In genomic region chr14:53927171-53927570, GRCh38 we compare ENCODE assay signal across 22 cellular contexts. TPM values are rescaled to one million over a fixed set of nuclear protein-coding genes. Genes with fewer than 3 reads are reported as not detected.
DNase-seq lines count a peak whose midpoint lies in the region; ATAC-seq, FAIRE-seq and TF ChIP-seq lines count a peak whose summit lies in the region.
"Had no signal": no experiment of that assay in that cellular context is flagged by ENCODE, and none has a peak within 500 bp of the region (broad histone marks: within the 10 kb centered on the region; RNA-seq: fewer than 3 reads in every experiment).

No MANE protein-coding gene starts in this region.

- H3K9me3 Mint-ChIP-seq in HFFc6, result no peaks in the 10 kb centered on the region
- H3K9me3 Mint-ChIP-seq: activated T-helper 2 cell treated with anti-CD3 and anti-CD28 coated beads, Interferon-gamma antibody, Interleukin-2, Interleukin-4, amounts not matched to agents 10 μg/mL and 5 μg/mL and 100 μg/mL, durations not matched to agents 14 hours and 24 hours and 36 hours; CD4-positive, alpha-beta memory T cell; stimulated activated memory B cell treated with anti-CD40 and anti-IgM and Interleukin-4, amounts not matched to agents 10 μg/mL and 1 μg/mL and 100 μg/mL, for 72 hours; T-helper 2 cell treated with Interferon-gamma antibody and Interleukin-4, amounts not matched to agents 5 μg/mL and 100 μg/mL, for 36 hours had no signal

- WGBS in A549 (ENCODE audit: missing lambda C conversion rate), result 40% methylated on average over 5 of the region's 5 CpGs

- H3K9me3 ChIP-seq in A549, result no peaks in the 10 kb centered on the region
- H3K9me3 ChIP-seq: transverse colon had no signal

- no peak overlapping the region for H3K4me3 ChIP-seq in A549
- H3K4me3 ChIP-seq: transverse colon had no signal

- TF ChIP-seq RAD21 in A549 (conservative IDR thresholded peaks at IDR 0.05 in 1 of 2, IDR thresholded peaks at IDR 0.05 in 1 of 2), result no peak

- no peak overlapping the region for H3K27ac Mint-ChIP-seq in HFFc6
- H3K27ac Mint-ChIP-seq: activated T-helper 2 cell treated with anti-CD3 and anti-CD28 coated beads, Interferon-gamma antibody, Interleukin-2, Interleukin-4, amounts not matched to agents 10 μg/mL and 5 μg/mL and 100 μg/mL, durations not matched to agents 14 hours and 24 hours and 36 hours; CD4-positive, alpha-beta memory T cell; naive thymus-derived CD4-positive, alpha-beta T cell; stimulated activated memory B cell treated with anti-CD40 and anti-IgM and Interleukin-4, amounts not matched to agents 10 μg/mL and 1 μg/mL and 100 μg/mL, for 72 hours; T-helper 2 cell treated with Interferon-gamma antibody and Interleukin-4, amounts not matched to agents 5 μg/mL and 100 μg/mL, for 36 hours had no signal

- H3K36me3 Mint-ChIP-seq in HFFc6 (ENCODE audit: low read depth), result peaks cover 8% of the 10 kb centered on the region; the same call in 1 of the 2 replicates
- H3K36me3 Mint-ChIP-seq: CD4-positive, alpha-beta memory T cell; naive thymus-derived CD4-positive, alpha-beta T cell; stimulated activated memory B cell treated with anti-CD40 and anti-IgM and Interleukin-4, amounts not matched to agents 10 μg/mL and 1 μg/mL and 100 μg/mL, for 72 hours had no signal

- TF ChIP-seq EP300 in A549 (IDR thresholded peaks at IDR 0.05), result no peak

- CTCF ChIA-PET in A549 (lab: Yijun Ruan, JAX), result interaction anchor here (0.6 to 1.4 kb wide), 2 partner anchors 248 to 402 kb away, joined by 3 read pairs; no protein-coding TSS in a partner anchor

- peak overlapping the region in 1 of 2 experiments; percentile 18; a peak in 1 of 6 replicates for H3K27ac ChIP-seq in A549
- H3K27ac ChIP-seq: transverse colon had no signal

- TF ChIP-seq POLR2A in A549 (IDR thresholded peaks at IDR 0.05; ENCODE audit: low read length), result no peak

- peak overlapping the region; percentile 12 for H3K4me2 ChIP-seq in A549

- FAIRE-seq in A549 (lab: Jason Lieb, UNC), result no peak
- FAIRE-seq: A204.1 had no signal

- H3K27me3 Mint-ChIP-seq in HFFc6 (ENCODE audit: insufficient read depth), result peaks cover 2% of the 10 kb centered on the region

- no peak for DNase-seq in A549 (ENCODE audit: low read depth in 1 of 2, low spot score in 1 of 2)
- DNase-seq in HFFc6, result peak; percentile 61
- peak; percentile 56 for DNase-seq in astrocyte of the hippocampus (ENCODE audit: low read depth, low spot score)
- peak; percentile 44 for DNase-seq in kidney glomerular epithelial cell (lab: John Stamatoyannopoulos, UW)
- DNase-seq in NCI-H774 (lab: John Stamatoyannopoulos, UW), result no peak
- DNase-seq in Kasumi-1 (lab: John Stamatoyannopoulos, UW), result no peak
- no peak for DNase-seq in OCI-M2 (lab: John Stamatoyannopoulos, UW; ENCODE audit: unreplicated experiment)
- DNase-seq: amygdala; CD4-positive, alpha-beta memory T cell; DMS79 treated with DMSO at 0.1 percent for 48 hours; naive thymus-derived CD4-positive, alpha-beta T cell; NCI-H2081 treated with DMSO at 0.1 percent for 48 hours; NCI-H526; posterior cingulate gyrus; stimulated activated CD4-positive, alpha-beta T cell treated with anti-CD3 and anti-CD28 coated beads, Interleukin-12 subunit alpha, Interleukin-12 subunit beta, amount 100 ng/mL, for 4 hours; transverse colon had no signal

- H3K4me1 ChIP-seq in A549, result peaks cover 18% of the 10 kb centered on the region; the same call in 2 of the 3 replicates

- ATAC-seq in A549, result no peak
- no peak for ATAC-seq in HG02884 (IDR thresholded peaks at IDR 0.05; ENCODE audit: unreplicated experiment)
- ATAC-seq: naive thymus-derived CD4-positive, alpha-beta T cell; stimulated activated memory B cell treated with anti-CD40 and anti-IgM and Interleukin-4, amounts not matched to agents 10 μg/mL and 1 μg/mL and 100 μg/mL, for 72 hours had no signal

- H3K4me3 Mint-ChIP-seq in HFFc6, result peak overlapping the region; percentile 18
- H3K4me3 Mint-ChIP-seq: CD4-positive, alpha-beta memory T cell; naive thymus-derived CD4-positive, alpha-beta T cell; stimulated activated memory B cell treated with anti-CD40 and anti-IgM and Interleukin-4, amounts not matched to agents 10 μg/mL and 1 μg/mL and 100 μg/mL, for 72 hours; T-helper 2 cell treated with Interferon-gamma antibody and Interleukin-4, amounts not matched to agents 5 μg/mL and 100 μg/mL, for 36 hours had no signal

- POLR2A ChIA-PET in A549 (lab: Yijun Ruan, JAX), result no interaction called here

- TF ChIP-seq CTCF in A549 (IDR thresholded peaks at IDR 0.05), result no peak
- TF ChIP-seq CTCF in HFFc6 (IDR thresholded peaks at IDR 0.05), result no peak

- peaks cover 57% of the 10 kb centered on the region for H3K4me1 Mint-ChIP-seq in HFFc6 (ENCODE audit: low read depth)
- H3K4me1 Mint-ChIP-seq: CD4-positive, alpha-beta memory T cell; naive thymus-derived CD4-positive, alpha-beta T cell; stimulated activated memory B cell treated with anti-CD40 and anti-IgM and Interleukin-4, amounts not matched to agents 10 μg/mL and 1 μg/mL and 100 μg/mL, for 72 hours had no signal

TF ChIP-seq in A549, 52 proteins besides CTCF, POLR2A, EP300 and RAD21:
- TF ChIP-seq GATA3 (IDR thresholded peaks at IDR 0.05; ENCODE audit: borderline replicate concordance), result peak; percentile 29; the same call in 1 of the 2 replicates
- no peak for TF ChIP-seq JUN (IDR thresholded peaks at IDR 0.05)
- no peak for TF ChIP-seq NR3C1 (IDR thresholded peaks at IDR 0.05)
- TF ChIP-seq TP53 (CRISPR knock-in tag; IDR thresholded peaks at IDR 0.05), result no peak
- no peak for TF ChIP-seq FOSL2 (IDR thresholded peaks at IDR 0.05)
- TF ChIP-seq FOSL2 (CRISPR knock-in tag; IDR thresholded peaks at IDR 0.05), result 0 out of 2 replicates have a peak, but pooled peaks have one; percentile 14
- no peak for TF ChIP-seq ZNF302 (CRISPR knock-in tag; IDR thresholded peaks at IDR 0.05)
- no peak for TF ChIP-seq ATOH8 (CRISPR knock-in tag; IDR thresholded peaks at IDR 0.05; ENCODE audit: low read depth)
- no peak for TF ChIP-seq MYC (IDR thresholded peaks at IDR 0.05; ENCODE audit: borderline replicate concordance, low read length)

RNA-seq across cellular contexts. Expression of gene BMP4, which starts 29.5 kb away (rescaled TPM):
- polyA plus RNA-seq in A549 (2011; rRNA removed) (8.9 and 12.4 TPM in 2 replicates), A549 (2017; fragmentation: RNase III; extraction: RNeasy Plus Mini Kit Qiagen cat#74134 plus additional on column Dnase treatment) (3.1 to 4.5 TPM (median 4.1 TPM) in 3 replicates)
- polyA plus RNA-seq in A549 (2012; cell fraction: cytosol; rRNA removed), result 3.2 and 3.4 TPM in 2 replicates
- 2.4 and 2.5 TPM in 2 replicates for polyA plus RNA-seq in A549 (2012; cell fraction: nucleus; rRNA removed)
- 7.2 and 11.2 TPM in 2 replicates for polyA minus RNA-seq in A549 (2011; rRNA and poly(A)+ RNA removed)
- 10 to 100 TPM in 2 of 6 experiments, 1 to 10 TPM in 4; 4.0 to 14.5 (median 4.4) TPM for total RNA-seq in HFFc6 (2021; fragmentation: NEBNext Ultra II Directional; extraction: Animal tissue kit (Norgen Biotek cat#: 25700))
- total RNA-seq: activated T-helper 2 cell treated with anti-CD3 and anti-CD28 coated beads, Interferon-gamma antibody, Interleukin-2, Interleukin-4, amounts not matched to agents 10 μg/mL and 5 μg/mL and 100 μg/mL, durations not matched to agents 14 hours and 24 hours and 36 hours; OCI-LY7 had no signal

Comparison
In these comparisons a context has a peak if more than half of its experiments do, and no peak if none do; other contexts are left out.
1. DNase-seq: peak in HFFc6 (single experiment), astrocyte of the hippocampus (single experiment) and kidney glomerular epithelial cell (single experiment); none in A549 (0 of 2), NCI-H774 (single experiment), Kasumi-1 (0 of 2) and OCI-M2 (single experiment).